In the genomic region with DNA sequence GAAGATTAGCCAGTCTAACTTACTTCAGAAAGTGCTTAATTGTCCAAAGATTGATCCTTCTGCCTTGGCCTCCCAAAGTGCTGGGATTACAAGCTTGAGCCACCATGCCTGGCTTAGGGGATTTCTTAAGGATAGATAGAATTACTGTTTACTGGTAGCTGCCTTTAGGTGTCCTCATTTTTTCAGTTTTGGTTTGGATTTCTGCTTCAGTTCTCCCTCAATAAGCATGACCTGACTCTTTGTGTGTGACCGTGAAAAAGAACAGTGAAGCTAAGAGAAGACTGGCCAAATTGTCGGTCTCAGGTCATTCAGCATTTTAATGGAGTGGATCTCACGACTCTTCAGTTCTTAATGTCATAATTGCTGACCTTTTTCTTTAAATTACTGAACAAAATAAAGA, we compare ENCODE assay signal across 1 cellular context.
TF ChIP-seq lines count a peak whose summit lies in the region.

No MANE protein-coding gene starts in this region.

TF ChIP-seq in GM23338, 12 proteins besides CTCF, POLR2A, EP300 and RAD21 (continued from another document):
- TF ChIP-seq, protein P1, sequence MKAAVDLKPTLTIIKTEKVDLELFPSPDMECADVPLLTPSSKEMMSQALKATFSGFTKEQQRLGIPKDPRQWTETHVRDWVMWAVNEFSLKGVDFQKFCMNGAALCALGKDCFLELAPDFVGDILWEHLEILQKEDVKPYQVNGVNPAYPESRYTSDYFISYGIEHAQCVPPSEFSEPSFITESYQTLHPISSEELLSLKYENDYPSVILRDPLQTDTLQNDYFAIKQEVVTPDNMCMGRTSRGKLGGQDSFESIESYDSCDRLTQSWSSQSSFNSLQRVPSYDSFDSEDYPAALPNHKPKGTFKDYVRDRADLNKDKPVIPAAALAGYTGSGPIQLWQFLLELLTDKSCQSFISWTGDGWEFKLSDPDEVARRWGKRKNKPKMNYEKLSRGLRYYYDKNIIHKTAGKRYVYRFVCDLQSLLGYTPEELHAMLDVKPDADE (IDR thresholded peaks at IDR 0.05), result no peak
TF ChIP-seq in GM23338: peak in this region for 0.
